Comparison of ENCODE assay signal across 24 cellular contexts in the genomic region with DNA sequence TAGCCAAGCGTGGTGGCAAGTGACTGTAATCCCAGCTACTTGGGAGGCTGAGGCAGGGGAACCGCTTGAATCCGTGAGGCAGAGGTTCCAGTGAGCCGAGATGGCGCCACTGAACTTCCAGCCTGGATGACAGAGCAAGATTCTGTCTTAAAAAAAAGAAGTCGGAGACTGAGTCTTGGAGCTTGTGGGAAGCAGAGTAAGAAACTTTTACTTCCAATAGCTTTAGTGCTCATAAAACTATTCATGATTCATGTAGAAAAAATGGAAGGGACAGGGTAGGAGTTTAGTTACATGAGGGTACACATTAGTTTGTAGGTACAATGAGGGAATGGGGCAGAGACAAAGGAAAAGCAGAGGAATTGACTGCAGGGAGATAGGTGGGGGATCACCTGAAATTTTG.
"Had no signal": no experiment of that assay in that cellular context is flagged by ENCODE, and none has a peak within 500 bp of the region (broad histone marks: within the 10 kb centered on the region; RNA-seq: fewer than 3 reads in every experiment).

No MANE protein-coding gene starts in this region.

- H3K4me3 ChIP-seq: colonic mucosa, hepatocyte, right lobe of liver, skin epidermis, thyroid gland, upper lobe of right lung had no signal

- DNase-seq: activated CD4-positive, alpha-beta T cell treated with anti-CD3 and anti-CD28 coated beads for 1 hour; activated CD8-positive, alpha-beta memory T cell treated with anti-CD3 and anti-CD28 coated beads for 24 hours; activated effector memory CD4-positive, alpha-beta T cell treated with Interleukin-2 at 50 U/mL for 16 hours; activated naive CD4-positive, alpha-beta T cell treated with Interleukin-2 at 50 U/mL for 16 hours; amniotic stem cell; colonic mucosa; effector CD8-positive, alpha-beta T cell; left cardiac atrium; mammary epithelial cell; midbrain; naive thymus-derived CD4-positive, alpha-beta T cell; occipital lobe; right lobe of liver; stimulated activated CD4-positive, alpha-beta T cell treated with anti-CD3 and anti-CD28 coated beads, Interleukin-4, amount 100 ng/mL, for 24 hours; stimulated activated CD8-positive, alpha-beta memory T cell treated with anti-CD3 and anti-CD28 coated beads, Interleukin-4, amount 100 ng/mL, for 48 hours; stimulated activated naive CD8-positive, alpha-beta T cell treated with anti-CD3 and anti-CD28 coated beads, Interleukin-15, amount 100 ng/mL, for 72 hours; T-helper 2 cell; thyroid gland; upper lobe of right lung had no signal

- ATAC-seq: left cardiac atrium; naive thymus-derived CD4-positive, alpha-beta T cell; right lobe of liver; stimulated activated memory B cell treated with anti-CD40 and anti-IgM and Interleukin-4, amounts not matched to agents 10 μg/mL and 1 μg/mL and 100 μg/mL, for 72 hours; stimulated activated naive CD8-positive, alpha-beta T cell treated with anti-CD3 and anti-CD28 coated beads, Interleukin-15, amount 100 ng/mL, for 72 hours; upper lobe of right lung; WTC11 had no signal

- H3K27ac ChIP-seq: colonic mucosa, hepatocyte, right lobe of liver, skin epidermis, thyroid gland, upper lobe of right lung had no signal

- H3K79me2 ChIP-seq: hepatocyte had no signal

- H3K4me3 Mint-ChIP-seq: naive thymus-derived CD4-positive, alpha-beta T cell; neural crest cell; stimulated activated memory B cell treated with anti-CD40 and anti-IgM and Interleukin-4, amounts not matched to agents 10 μg/mL and 1 μg/mL and 100 μg/mL, for 72 hours; stimulated activated naive CD8-positive, alpha-beta T cell treated with anti-CD3 and anti-CD28 coated beads, Interleukin-15, amount 100 ng/mL, for 72 hours; WTC11 had no signal

- H3K27me3 ChIP-seq: colonic mucosa, hepatocyte, right lobe of liver, thyroid gland, upper lobe of right lung had no signal

- H3K4me2 ChIP-seq: hepatocyte had no signal

- H3K27ac Mint-ChIP-seq: stimulated activated memory B cell treated with anti-CD40 and anti-IgM and Interleukin-4, amounts not matched to agents 10 μg/mL and 1 μg/mL and 100 μg/mL, for 72 hours; WTC11 had no signal

- H3K9me3 ChIP-seq: colonic mucosa, right lobe of liver, thyroid gland, upper lobe of right lung had no signal

- H3K4me1 ChIP-seq: colonic mucosa, right lobe of liver, thyroid gland, upper lobe of right lung had no signal

- H3K27me3 Mint-ChIP-seq: naive thymus-derived CD4-positive, alpha-beta T cell; stimulated activated memory B cell treated with anti-CD40 and anti-IgM and Interleukin-4, amounts not matched to agents 10 μg/mL and 1 μg/mL and 100 μg/mL, for 72 hours; stimulated activated naive CD8-positive, alpha-beta T cell treated with anti-CD3 and anti-CD28 coated beads, Interleukin-15, amount 100 ng/mL, for 72 hours had no signal

- H3K36me3 ChIP-seq: colonic mucosa, thyroid gland, upper lobe of right lung had no signal

- H3K4me1 Mint-ChIP-seq: neural crest cell; stimulated activated memory B cell treated with anti-CD40 and anti-IgM and Interleukin-4, amounts not matched to agents 10 μg/mL and 1 μg/mL and 100 μg/mL, for 72 hours; stimulated activated naive CD8-positive, alpha-beta T cell treated with anti-CD3 and anti-CD28 coated beads, Interleukin-15, amount 100 ng/mL, for 72 hours had no signal

- H3K9me3 Mint-ChIP-seq: stimulated activated memory B cell treated with anti-CD40 and anti-IgM and Interleukin-4, amounts not matched to agents 10 μg/mL and 1 μg/mL and 100 μg/mL, for 72 hours had no signal

- H2AFZ ChIP-seq: hepatocyte had no signal
